Comparison of ENCODE assay signal across 23 cellular contexts in the genomic region with DNA sequence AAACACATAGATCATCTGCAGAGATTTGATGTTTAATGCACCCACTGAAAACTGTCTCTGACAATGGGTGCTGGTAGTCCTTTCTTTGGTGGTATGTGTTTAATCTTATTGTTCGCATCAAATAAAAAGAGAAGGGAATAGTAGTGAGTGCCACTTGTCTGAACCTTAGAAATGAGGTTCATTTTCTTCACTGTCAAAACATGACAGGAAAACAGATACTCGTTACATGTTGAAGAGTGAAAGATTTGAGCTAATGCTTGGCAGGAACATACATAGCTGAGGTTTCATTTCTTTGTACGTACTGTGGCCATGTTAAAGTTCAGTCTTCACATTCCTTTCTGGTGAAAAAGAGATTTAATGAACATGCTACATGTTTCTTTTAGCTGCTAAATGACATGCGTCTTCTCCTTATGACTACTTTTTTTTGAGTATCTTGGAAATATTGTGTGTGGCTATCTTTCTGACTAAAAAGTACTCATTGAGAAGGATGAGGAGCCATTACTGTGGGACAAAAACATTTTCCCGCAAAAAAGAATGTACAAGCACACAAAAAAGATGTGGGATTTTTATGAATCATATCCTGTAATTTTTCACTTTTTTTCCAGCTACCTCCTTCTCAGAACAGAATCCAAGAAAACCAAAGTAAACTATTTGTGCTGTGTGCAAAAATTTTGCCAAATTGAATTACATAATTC.
A peak's percentile ranks its signal among the peaks of the same experiment; 100 is the strongest.
DNase-seq lines count a peak whose midpoint lies in the region; ATAC-seq, FAIRE-seq and TF ChIP-seq lines count a peak whose summit lies in the region.
"Had no signal": no experiment of that assay in that cellular context is flagged by ENCODE, and none has a peak within 500 bp of the region (broad histone marks: within the 10 kb centered on the region; RNA-seq: fewer than 3 reads in every experiment).

No MANE protein-coding gene starts in this region.

- no peak overlapping the region for H3K14ac ChIP-seq in mesenchymal stem cell (ENCODE audit: low read length in 2 of 2)

- no peak overlapping the region for H3K18ac ChIP-seq in mesenchymal stem cell (ENCODE audit: low read depth in 1 of 2, low read length in 2 of 2)

- DNase-seq in A172 (ENCODE audit: low spot score) (peak; percentile 42), LHCN-M2 (ENCODE audit: low read depth) (peak; percentile 82), bronchial epithelial cell (ENCODE audit: low read depth) (peak; percentile 43), mesenchymal stem cell (peak; percentile 14), caudate nucleus (lab: John Stamatoyannopoulos, UW) (no peak), iPS-NIHi7 (ENCODE audit: extremely low spot score) (no peak)
- DNase-seq in activated T-cell treated with anti-CD3 and anti-CD28 coated beads, Interleukin-2, amount 50 U/mL, for 1 hour: no peak
- DNase-seq: 8988T; activated CD4-positive, CD25-positive, alpha-beta regulatory T cell; adrenal gland; CD4-positive, alpha-beta T cell; DND-41; glutamatergic neuron; lower lobe of right lung; MG63; natural killer cell; NCI-H1694; NCI-H345; psoas muscle; SHP77 treated with DMSO at 0.1 percent for 48 hours had no signal

- H2BK15ac ChIP-seq in mesenchymal stem cell (ENCODE audit: low read depth, poor library complexity, severe bottlenecking): no peak overlapping the region

- no peak for ATAC-seq in HG02981 (IDR thresholded peaks at IDR 0.05; ENCODE audit: unreplicated experiment)
- ATAC-seq: lower lobe of right lung, natural killer cell, psoas muscle had no signal

- H2BK120ac ChIP-seq in mesenchymal stem cell (ENCODE audit: low read depth, low read length): no peak overlapping the region

- no peak overlapping the region for H3K4ac ChIP-seq in mesenchymal stem cell (ENCODE audit: low read depth in 1 of 2, low read length in 2 of 2)

- no peak overlapping the region for H2AK5ac ChIP-seq in mesenchymal stem cell (ENCODE audit: low read length, severe bottlenecking)

- no peaks in the 10 kb centered on the region for H3K36me3 ChIP-seq in bronchial epithelial cell (ENCODE audit: control insufficient read depth, insufficient read depth, low read length)
- H3K36me3 ChIP-seq in mesenchymal stem cell (ENCODE audit: control insufficient read depth in 1 of 2, insufficient read depth in 2 of 2, low read depth in 1 of 2, low read length in 2 of 2): no peaks in the 10 kb centered on the region
- H3K36me3 ChIP-seq: adrenal gland, lower lobe of right lung, MG63, tibial nerve had no signal

- no peak overlapping the region for H3K23ac ChIP-seq in mesenchymal stem cell (ENCODE audit: low read length in 2 of 2)

- H3K4me2 ChIP-seq in mesenchymal stem cell (ENCODE audit: low read length, poor library complexity, severe bottlenecking): no peak overlapping the region

- no peaks in the 10 kb centered on the region for H3K9me3 ChIP-seq in mesenchymal stem cell (ENCODE audit: control insufficient read depth, low read length)
- H3K9me3 ChIP-seq: lower lobe of right lung, MG63, psoas muscle, tibial nerve had no signal

- no peaks in the 10 kb centered on the region for H3K4me1 ChIP-seq in mesenchymal stem cell (ENCODE audit: control insufficient read depth, insufficient read depth, low read depth, low read length)
- H3K4me1 ChIP-seq: adrenal gland, lower lobe of right lung, psoas muscle, tibial nerve had no signal

- TF ChIP-seq CTCF in bronchial epithelial cell (IDR thresholded peaks at IDR 0.05; ENCODE audit: insufficient read depth, low read length, severe bottlenecking): no peak

- WGBS in mesenchymal stem cell: 87% methylated on average over 4 of the region's 5 CpGs

- no peak overlapping the region for H2BK5ac ChIP-seq in mesenchymal stem cell (ENCODE audit: low read depth, low read length, poor library complexity, severe bottlenecking)

- no peaks in the 10 kb centered on the region for H3K27me3 ChIP-seq in bronchial epithelial cell (ENCODE audit: control insufficient read depth, insufficient read depth, low read length)
- no peaks in the 10 kb centered on the region for H3K27me3 ChIP-seq in mesenchymal stem cell (ENCODE audit: control insufficient read depth in 1 of 2, insufficient read depth in 1 of 2, low read length in 2 of 2)
- H3K27me3 ChIP-seq: adrenal gland, MG63, tibial nerve had no signal

- H3K9ac ChIP-seq in mesenchymal stem cell (ENCODE audit: low read length): peak overlapping the region; percentile 39

- no peak overlapping the region for H2AFZ ChIP-seq in mesenchymal stem cell (ENCODE audit: low read depth, low read length)

- H3K4me3 ChIP-seq in bronchial epithelial cell (ENCODE audit: low read depth, low read length) (no peak overlapping the region), mesenchymal stem cell (ENCODE audit: insufficient read depth in 1 of 2, low read depth in 1 of 2, low read length in 2 of 2) (peak overlapping the region in 1 of 2 experiments; percentile 17)
- H3K4me3 ChIP-seq: adrenal gland, coronary artery, lower lobe of right lung, MG63, psoas muscle, tibial nerve had no signal

- H3K79me1 ChIP-seq in mesenchymal stem cell (replicated peaks; ENCODE audit: low read length, poor library complexity, severe bottlenecking): no peaks in the 10 kb centered on the region

- no peak overlapping the region for H4K91ac ChIP-seq in mesenchymal stem cell (ENCODE audit: low read length)

- FAIRE-seq in bronchial epithelial cell (lab: Jason Lieb, UNC): no peak

- H2BK12ac ChIP-seq in mesenchymal stem cell (ENCODE audit: low read length in 2 of 2): no peak overlapping the region

- no peak overlapping the region for H4K8ac ChIP-seq in mesenchymal stem cell (ENCODE audit: low read length)

- no peak overlapping the region for H3K27ac ChIP-seq in mesenchymal stem cell (ENCODE audit: low read length, poor library complexity, severe bottlenecking)
- no peak overlapping the region for H3K27ac ChIP-seq in caudate nucleus (ENCODE audit: low read depth, low read length)
- H3K27ac ChIP-seq: adrenal gland, coronary artery, lower lobe of right lung, psoas muscle, tibial nerve had no signal

Comparison
In these comparisons a context has a peak if more than half of its experiments do, and no peak if none do; other contexts are left out.
1. DNase-seq: peak in A172 (single experiment), LHCN-M2 (single experiment), bronchial epithelial cell (single experiment) and mesenchymal stem cell (single experiment); none in caudate nucleus (0 of 61), iPS-NIHi7 (single experiment) and activated T-cell treated with anti-CD3 and anti-CD28 coated beads, Interleukin-2, amount 50 U/mL, for 1 hour (single experiment).